1 cellular context compared by ENCODE assay signal in genomic region chr22:17843189-17843588, GRCh38.
TF ChIP-seq lines count a peak whose summit lies in the region.

No MANE protein-coding gene starts in this region.

TF ChIP-seq in WTC11, 78 proteins besides CTCF, POLR2A, EP300 and RAD21 (continued from another document):
- TF ChIP-seq ATF2 (CRISPR knock-in tag; IDR thresholded peaks at IDR 0.05; ENCODE audit: borderline replicate concordance, low read depth) (no peak), ZNF425 (CRISPR knock-in tag; conservative IDR thresholded peaks at IDR 0.05) (no peak), ELF4 (CRISPR knock-in tag; IDR thresholded peaks at IDR 0.05; ENCODE audit: low read depth) (no peak), ATF3 (CRISPR knock-in tag; conservative IDR thresholded peaks at IDR 0.05) (no peak), AFF4 (CRISPR knock-in tag; IDR thresholded peaks at IDR 0.05; ENCODE audit: borderline replicate concordance) (no peak), MLX (CRISPR knock-in tag; IDR thresholded peaks at IDR 0.05) (no peak), E2F1 (CRISPR knock-in tag; IDR thresholded peaks at IDR 0.05) (no peak), ZNF532 (CRISPR knock-in tag; IDR thresholded peaks at IDR 0.05; ENCODE audit: borderline replicate concordance) (no peak), NFATC4 (CRISPR knock-in tag; IDR thresholded peaks at IDR 0.05) (no peak), ZMAT4 (CRISPR knock-in tag; IDR thresholded peaks at IDR 0.05) (no peak), ZSCAN18 (CRISPR knock-in tag; IDR thresholded peaks at IDR 0.05) (no peak), FOXK1 (CRISPR knock-in tag; IDR thresholded peaks at IDR 0.05) (no peak)
